Comparison of ENCODE assay signal across 8 cellular contexts in the genomic region with DNA sequence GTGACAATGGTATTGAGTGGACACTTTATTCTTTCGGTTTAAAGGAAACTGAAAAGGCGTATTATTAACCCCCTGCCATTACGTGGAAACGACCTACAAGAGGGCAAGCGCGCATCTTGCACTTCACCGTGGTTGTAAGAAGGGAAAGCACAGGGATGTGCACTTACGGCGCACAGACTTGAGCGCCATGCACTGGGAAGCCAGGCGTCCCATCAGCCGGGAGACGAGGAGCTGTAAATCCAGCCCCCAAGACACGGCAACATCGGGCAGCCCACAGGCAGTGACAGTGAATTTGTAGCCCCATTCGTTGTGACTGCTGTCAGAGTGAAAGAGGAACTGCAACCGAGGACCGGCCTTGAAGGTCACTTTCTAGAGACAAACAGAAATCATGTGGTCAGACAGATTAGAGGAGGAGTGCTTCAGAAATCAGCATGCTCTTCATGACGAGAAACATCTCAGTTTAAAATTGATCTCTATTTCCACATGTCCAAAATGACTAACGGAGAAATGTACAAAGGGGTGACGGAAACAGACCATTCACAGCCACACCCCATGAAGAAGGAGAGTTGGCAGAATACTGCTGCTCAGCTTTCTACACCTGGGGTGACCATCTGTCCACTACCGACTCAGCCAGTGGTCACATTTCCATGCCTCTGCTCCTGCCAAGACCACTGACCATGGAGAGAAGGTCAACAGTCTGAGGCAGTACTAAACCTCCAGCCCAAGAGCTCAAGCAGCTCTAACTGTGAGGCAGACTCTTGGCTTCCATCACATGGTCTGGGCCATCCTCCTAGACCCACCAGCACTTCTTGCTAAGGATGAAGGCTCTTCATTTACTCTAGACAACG.
DNase-seq lines count a peak whose midpoint lies in the region; ATAC-seq and TF ChIP-seq lines count a peak whose summit lies in the region.

No MANE protein-coding gene starts in this region.

- ATAC-seq in GM18870 (IDR thresholded peaks at IDR 0.05; ENCODE audit: unreplicated experiment): peak; percentile 86
- peak; percentile 86 for ATAC-seq in HG02840 (IDR thresholded peaks at IDR 0.05; ENCODE audit: low FRiP score, unreplicated experiment)
- peak; percentile 74 for ATAC-seq in naive thymus-derived CD4-positive, alpha-beta T cell

- intact Hi-C loops in naive thymus-derived CD4-positive, alpha-beta T cell (cut with micrococcal nuclease): loop anchor here (2.0 to 10.0 kb wide), 4 partner anchors 159 to 1029 kb away; partner anchors contain the start of gene NCBP3 (in 1 of the 2)
- intact Hi-C loops in breast epithelium (cut with DNase I; ENCODE audit: low total_unique reads): no loop called here

- no peak overlapping the region for H3K27ac ChIP-seq in naive thymus-derived CD4-positive, alpha-beta T cell (ENCODE audit: low read depth, low read length)
- no peak overlapping the region for H3K27ac ChIP-seq in breast epithelium

- no peaks in the 10 kb centered on the region for H3K4me1 Mint-ChIP-seq in naive thymus-derived CD4-positive, alpha-beta T cell

- no peak overlapping the region for H3K4me3 ChIP-seq in naive thymus-derived CD4-positive, alpha-beta T cell (ENCODE audit: low read length)
- no peak overlapping the region for H3K4me3 ChIP-seq in breast epithelium

- peaks cover 19 to 68% (median 30%) of the 10 kb centered on the region in 5 donors for H3K36me3 Mint-ChIP-seq in naive thymus-derived CD4-positive, alpha-beta T cell

- H3K27me3 Mint-ChIP-seq in naive thymus-derived CD4-positive, alpha-beta T cell: no peaks in the 10 kb centered on the region

- H3K4me3 Mint-ChIP-seq in naive thymus-derived CD4-positive, alpha-beta T cell: no peak overlapping the region

- TF ChIP-seq CTCF in breast epithelium (IDR thresholded peaks at IDR 0.05): no peak

- H3K4me1 ChIP-seq in naive thymus-derived CD4-positive, alpha-beta T cell (ENCODE audit: control insufficient read depth in 2 of 2, insufficient read depth in 2 of 2, low read length in 2 of 2): no peaks in the 10 kb centered on the region
- H3K4me1 ChIP-seq in breast epithelium: no peaks in the 10 kb centered on the region

- H3K9me3 Mint-ChIP-seq in naive thymus-derived CD4-positive, alpha-beta T cell: no peaks in the 10 kb centered on the region

- POLR2A ChIA-PET in naive thymus-derived CD4-positive, alpha-beta T cell (lab: Charles Lee): no interaction called here

- H3K27ac Mint-ChIP-seq in naive thymus-derived CD4-positive, alpha-beta T cell: peak overlapping the region in 1 of 9 donors; percentile 39

- H3K9me3 ChIP-seq in naive thymus-derived CD4-positive, alpha-beta T cell (ENCODE audit: control insufficient read depth in 2 of 3, low read length in 3 of 3): no peaks in the 10 kb centered on the region
- no peaks in the 10 kb centered on the region for H3K9me3 ChIP-seq in breast epithelium

- no peaks in the 10 kb centered on the region for H3K27me3 ChIP-seq in naive thymus-derived CD4-positive, alpha-beta T cell (ENCODE audit: control insufficient read depth in 2 of 2, insufficient read depth in 2 of 2, low read length in 2 of 2)
- no peaks in the 10 kb centered on the region for H3K27me3 ChIP-seq in breast epithelium

- peaks cover 27 to 98% (median 34%) of the 10 kb centered on the region in 3 experiments for H3K36me3 ChIP-seq in naive thymus-derived CD4-positive, alpha-beta T cell (ENCODE audit: control insufficient read depth in 2 of 3, insufficient read depth in 3 of 3, low read length in 3 of 3)
- peaks cover 18% of the 10 kb centered on the region for H3K36me3 ChIP-seq in breast epithelium

- CTCF ChIA-PET in naive thymus-derived CD4-positive, alpha-beta T cell (lab: Charles Lee): interaction anchor here (1.0 to 2.9 kb wide), 3 partner anchors 161 to 336 kb away, joined by 3 to 10 read pairs (median 6); no protein-coding TSS in a partner anchor

- no peak for TF ChIP-seq POLR2A in breast epithelium (IDR thresholded peaks at IDR 0.05)

- DNase-seq in RPMI8226 (peak; percentile 78), NCI-H774 (lab: John Stamatoyannopoulos, UW) (no peak), NCI-H748 (lab: John Stamatoyannopoulos, UW; ENCODE audit: unreplicated experiment) (no peak), breast epithelium (ENCODE audit: low spot score in 2 of 2) (no peak)
- no peak for DNase-seq in naive thymus-derived CD4-positive, alpha-beta T cell
- no peak for DNase-seq in activated T-cell treated with anti-CD3 and anti-CD28 coated beads, Interleukin-2, amount 50 U/mL, for 1 hour
